In the genomic region with DNA sequence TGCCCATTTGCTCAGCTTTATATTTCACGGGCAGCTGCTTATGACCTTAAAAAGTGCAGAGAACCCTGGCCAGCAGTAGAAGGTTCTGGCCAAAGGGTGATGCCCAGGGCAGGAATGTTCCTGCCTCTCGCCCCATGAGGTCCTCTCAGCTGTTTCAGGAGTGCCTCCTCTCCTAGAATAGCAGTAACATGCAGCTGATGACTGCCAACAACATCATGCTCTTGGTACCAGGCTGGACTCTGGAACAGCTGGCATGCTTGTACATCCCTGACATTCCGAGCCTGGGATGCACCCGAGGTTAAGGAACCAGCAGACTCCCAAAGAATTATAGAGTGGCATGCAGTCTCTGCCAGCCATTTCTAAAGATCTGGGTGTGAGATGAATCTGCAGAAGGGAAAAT, we compare ENCODE assay signal across 21 cellular contexts. TPM values are rescaled to one million over a fixed set of nuclear protein-coding genes. Genes with fewer than 3 reads are reported as not detected.
"Had no signal": no experiment of that assay in that cellular context is flagged by ENCODE, and none has a peak within 500 bp of the region (broad histone marks: within the 10 kb centered on the region; RNA-seq: fewer than 3 reads in every experiment).

No MANE protein-coding gene starts in this region.

- H3K4me3 ChIP-seq: breast epithelium, gastroesophageal sphincter, heart right ventricle, lower lobe of right lung, transverse colon had no signal

- H3K9me3 ChIP-seq: breast epithelium, gastroesophageal sphincter, heart right ventricle, lower lobe of right lung, transverse colon had no signal

- DNase-seq: activated CD4-positive, alpha-beta T cell treated with anti-CD3 and anti-CD28 coated beads, Interleukin-2, amount 50 U/mL, for 1 hour; activated CD4-positive, CD25-positive, alpha-beta regulatory T cell; activated CD8-positive, alpha-beta memory T cell treated with anti-CD3 and anti-CD28 coated beads for 24 hours; activated naive CD4-positive, alpha-beta T cell treated with Interleukin-2 at 50 U/mL for 16 hours; aorta; dermis blood vessel endothelial cell; effector memory CD8-positive, alpha-beta T cell; heart right ventricle; left cardiac atrium; lower lobe of right lung; midbrain; naive B cell; small intestine; stimulated activated CD4-positive, alpha-beta T cell treated with anti-CD3 and anti-CD28 coated beads, Interleukin-4, amount 100 ng/mL, for 4 hours; stimulated activated naive CD8-positive, alpha-beta T cell treated with anti-CD3 and anti-CD28 coated beads, Interleukin-15, Interleukin-2, amounts not matched to agents 100 U/mL and 50 U/mL, for 24 hours; SW 1271; transverse colon had no signal

- H3K27ac Mint-ChIP-seq: activated T-helper 1 cell treated with anti-CD3 and anti-CD28 coated beads, Interleukin-12 subunit alpha, Interleukin-12 subunit beta, Interleukin-2, Interleukin-4 antibody, amounts not matched to agents 30 ng/mL and 10 ng/mL and 1 ng/mL, durations not matched to agents 14 hours and 24 hours and 36 hours; effector memory CD8-positive, alpha-beta T cell had no signal

- H3K36me3 Mint-ChIP-seq: naive B cell had no signal

- H3K9me3 Mint-ChIP-seq: activated T-helper 1 cell treated with anti-CD3 and anti-CD28 coated beads, Interleukin-12 subunit alpha, Interleukin-12 subunit beta, Interleukin-2, Interleukin-4 antibody, amounts not matched to agents 30 ng/mL and 10 ng/mL and 1 ng/mL, durations not matched to agents 14 hours and 24 hours and 36 hours had no signal

- ATAC-seq: effector memory CD8-positive, alpha-beta T cell; gastroesophageal sphincter; left cardiac atrium; lower lobe of right lung; stimulated activated naive CD8-positive, alpha-beta T cell treated with anti-CD3 and anti-CD28 coated beads, Interleukin-15, Interleukin-2, amounts not matched to agents 100 U/mL and 50 U/mL, for 24 hours had no signal

- H3K4me1 ChIP-seq: breast epithelium, gastroesophageal sphincter, heart right ventricle, lower lobe of right lung, transverse colon had no signal

- H3K27me3 ChIP-seq: gastroesophageal sphincter, transverse colon had no signal

- H3K36me3 ChIP-seq: breast epithelium, gastroesophageal sphincter, heart right ventricle, lower lobe of right lung, transverse colon had no signal

- H3K4me1 Mint-ChIP-seq: naive B cell had no signal

- H3K27ac ChIP-seq: breast epithelium, gastroesophageal sphincter, heart right ventricle, lower lobe of right lung, transverse colon had no signal

- H3K27me3 Mint-ChIP-seq: effector memory CD8-positive, alpha-beta T cell; naive B cell had no signal

- H3K4me3 Mint-ChIP-seq: activated T-helper 1 cell treated with anti-CD3 and anti-CD28 coated beads, Interleukin-12 subunit alpha, Interleukin-12 subunit beta, Interleukin-2, Interleukin-4 antibody, amounts not matched to agents 30 ng/mL and 10 ng/mL and 1 ng/mL, durations not matched to agents 14 hours and 24 hours and 36 hours; effector memory CD8-positive, alpha-beta T cell; naive B cell had no signal

RNA-seq across cellular contexts. Expression of gene TENM3, which starts 11.7 kb away (rescaled TPM):
- total RNA-seq: activated T-helper 1 cell treated with anti-CD3 and anti-CD28 coated beads, Interleukin-12 subunit alpha, Interleukin-12 subunit beta, Interleukin-2, Interleukin-4 antibody, amounts not matched to agents 30 ng/mL and 10 ng/mL and 1 ng/mL, durations not matched to agents 14 hours and 24 hours and 36 hours; T-helper 2 cell treated with Interferon-gamma antibody and Interleukin-4, amounts not matched to agents 100 ng/mL and 5 ng/mL, for 36 hours had no signal
